Comparison of ENCODE assay signal across 1 cellular context in the genomic region with DNA sequence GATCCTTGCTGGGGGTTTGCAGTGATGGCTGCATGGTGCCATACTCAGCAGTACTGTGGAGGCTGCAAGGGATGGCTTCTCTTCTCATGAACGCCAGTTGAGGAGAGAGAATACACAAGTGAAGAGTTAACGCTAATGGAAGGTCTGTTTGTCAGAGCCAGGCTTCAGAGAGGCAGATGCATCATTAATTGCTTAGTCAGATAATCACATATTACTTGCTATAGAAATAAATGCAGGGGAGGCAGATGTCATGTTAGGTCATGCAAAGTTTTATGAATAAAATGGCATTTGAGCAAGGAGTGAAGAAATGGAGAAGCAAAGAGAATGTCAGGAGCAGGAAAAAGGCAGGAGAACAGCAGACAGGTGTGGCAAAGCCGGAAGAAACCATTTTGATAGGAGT.
TF ChIP-seq lines count a peak whose summit lies in the region.

No MANE protein-coding gene starts in this region.

TF ChIP-seq in GM23338, 12 proteins besides CTCF, POLR2A, EP300 and RAD21 (continued from another document):
- no peak for TF ChIP-seq EZH2phosphoT487 (IDR thresholded peaks at IDR 0.05; ENCODE audit: unreplicated experiment)
- no peak for TF ChIP-seq ZNF114 (CRISPR knock-in tag; IDR thresholded peaks at IDR 0.05)
- no peak for TF ChIP-seq NANOG (IDR thresholded peaks at IDR 0.05; ENCODE audit: borderline replicate concordance)
- TF ChIP-seq, protein P1, sequence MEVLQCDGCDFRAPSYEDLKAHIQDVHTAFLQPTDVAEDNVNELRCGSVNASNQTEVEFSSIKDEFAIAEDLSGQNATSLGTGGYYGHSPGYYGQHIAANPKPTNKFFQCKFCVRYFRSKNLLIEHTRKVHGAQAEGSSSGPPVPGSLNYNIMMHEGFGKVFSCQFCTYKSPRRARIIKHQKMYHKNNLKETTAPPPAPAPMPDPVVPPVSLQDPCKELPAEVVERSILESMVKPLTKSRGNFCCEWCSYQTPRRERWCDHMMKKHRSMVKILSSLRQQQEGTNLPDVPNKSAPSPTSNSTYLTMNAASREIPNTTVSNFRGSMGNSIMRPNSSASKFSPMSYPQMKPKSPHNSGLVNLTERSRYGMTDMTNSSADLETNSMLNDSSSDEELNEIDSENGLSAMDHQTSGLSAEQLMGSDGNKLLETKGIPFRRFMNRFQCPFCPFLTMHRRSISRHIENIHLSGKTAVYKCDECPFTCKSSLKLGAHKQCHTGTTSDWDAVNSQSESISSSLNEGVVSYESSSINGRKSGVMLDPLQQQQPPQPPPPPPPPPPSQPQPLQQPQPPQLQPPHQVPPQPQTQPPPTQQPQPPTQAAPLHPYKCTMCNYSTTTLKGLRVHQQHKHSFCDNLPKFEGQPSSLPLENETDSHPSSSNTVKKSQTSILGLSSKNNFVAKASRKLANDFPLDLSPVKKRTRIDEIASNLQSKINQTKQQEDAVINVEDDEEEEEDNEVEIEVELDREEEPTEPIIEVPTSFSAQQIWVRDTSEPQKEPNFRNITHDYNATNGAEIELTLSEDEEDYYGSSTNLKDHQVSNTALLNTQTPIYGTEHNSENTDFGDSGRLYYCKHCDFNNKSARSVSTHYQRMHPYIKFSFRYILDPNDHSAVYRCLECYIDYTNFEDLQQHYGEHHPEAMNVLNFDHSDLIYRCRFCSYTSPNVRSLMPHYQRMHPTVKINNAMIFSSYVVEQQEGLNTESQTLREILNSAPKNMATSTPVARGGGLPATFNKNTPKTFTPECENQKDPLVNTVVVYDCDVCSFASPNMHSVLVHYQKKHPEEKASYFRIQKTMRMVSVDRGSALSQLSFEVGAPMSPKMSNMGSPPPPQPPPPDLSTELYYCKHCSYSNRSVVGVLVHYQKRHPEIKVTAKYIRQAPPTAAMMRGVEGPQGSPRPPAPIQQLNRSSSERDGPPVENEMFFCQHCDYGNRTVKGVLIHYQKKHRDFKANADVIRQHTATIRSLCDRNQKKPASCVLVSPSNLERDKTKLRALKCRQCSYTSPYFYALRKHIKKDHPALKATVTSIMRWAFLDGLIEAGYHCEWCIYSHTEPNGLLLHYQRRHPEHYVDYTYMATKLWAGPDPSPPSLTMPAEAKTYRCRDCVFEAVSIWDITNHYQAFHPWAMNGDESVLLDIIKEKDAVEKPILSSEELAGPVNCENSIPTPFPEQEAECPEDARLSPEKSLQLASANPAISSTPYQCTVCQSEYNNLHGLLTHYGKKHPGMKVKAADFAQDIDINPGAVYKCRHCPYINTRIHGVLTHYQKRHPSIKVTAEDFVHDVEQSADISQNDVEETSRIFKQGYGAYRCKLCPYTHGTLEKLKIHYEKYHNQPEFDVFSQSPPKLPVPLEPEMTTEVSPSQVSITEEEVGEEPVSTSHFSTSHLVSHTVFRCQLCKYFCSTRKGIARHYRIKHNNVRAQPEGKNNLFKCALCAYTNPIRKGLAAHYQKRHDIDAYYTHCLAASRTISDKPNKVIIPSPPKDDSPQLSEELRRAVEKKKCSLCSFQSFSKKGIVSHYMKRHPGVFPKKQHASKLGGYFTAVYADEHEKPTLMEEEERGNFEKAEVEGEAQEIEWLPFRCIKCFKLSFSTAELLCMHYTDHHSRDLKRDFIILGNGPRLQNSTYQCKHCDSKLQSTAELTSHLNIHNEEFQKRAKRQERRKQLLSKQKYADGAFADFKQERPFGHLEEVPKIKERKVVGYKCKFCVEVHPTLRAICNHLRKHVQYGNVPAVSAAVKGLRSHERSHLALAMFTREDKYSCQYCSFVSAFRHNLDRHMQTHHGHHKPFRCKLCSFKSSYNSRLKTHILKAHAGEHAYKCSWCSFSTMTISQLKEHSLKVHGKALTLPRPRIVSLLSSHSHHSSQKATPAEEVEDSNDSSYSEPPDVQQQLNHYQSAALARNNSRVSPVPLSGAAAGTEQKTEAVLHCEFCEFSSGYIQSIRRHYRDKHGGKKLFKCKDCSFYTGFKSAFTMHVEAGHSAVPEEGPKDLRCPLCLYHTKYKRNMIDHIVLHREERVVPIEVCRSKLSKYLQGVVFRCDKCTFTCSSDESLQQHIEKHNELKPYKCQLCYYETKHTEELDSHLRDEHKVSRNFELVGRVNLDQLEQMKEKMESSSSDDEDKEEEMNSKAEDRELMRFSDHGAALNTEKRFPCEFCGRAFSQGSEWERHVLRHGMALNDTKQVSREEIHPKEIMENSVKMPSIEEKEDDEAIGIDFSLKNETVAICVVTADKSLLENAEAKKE (CRISPR knock-in tag; IDR thresholded peaks at IDR 0.05) = no peak
- TF ChIP-seq POLR2AphosphoS5 (IDR thresholded peaks at IDR 0.05; ENCODE audit: low read depth) = no peak
- TF ChIP-seq REST (IDR thresholded peaks at IDR 0.05; ENCODE audit: unreplicated experiment) = no peak
- no peak for TF ChIP-seq STAT1 (IDR thresholded peaks at IDR 0.05; ENCODE audit: unreplicated experiment)
- no peak for TF ChIP-seq JUNB (IDR thresholded peaks at IDR 0.05; ENCODE audit: unreplicated experiment)
- TF ChIP-seq, protein P2, sequence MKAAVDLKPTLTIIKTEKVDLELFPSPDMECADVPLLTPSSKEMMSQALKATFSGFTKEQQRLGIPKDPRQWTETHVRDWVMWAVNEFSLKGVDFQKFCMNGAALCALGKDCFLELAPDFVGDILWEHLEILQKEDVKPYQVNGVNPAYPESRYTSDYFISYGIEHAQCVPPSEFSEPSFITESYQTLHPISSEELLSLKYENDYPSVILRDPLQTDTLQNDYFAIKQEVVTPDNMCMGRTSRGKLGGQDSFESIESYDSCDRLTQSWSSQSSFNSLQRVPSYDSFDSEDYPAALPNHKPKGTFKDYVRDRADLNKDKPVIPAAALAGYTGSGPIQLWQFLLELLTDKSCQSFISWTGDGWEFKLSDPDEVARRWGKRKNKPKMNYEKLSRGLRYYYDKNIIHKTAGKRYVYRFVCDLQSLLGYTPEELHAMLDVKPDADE (IDR thresholded peaks at IDR 0.05) = no peak
- TF ChIP-seq ZNF331 (CRISPR knock-in tag; IDR thresholded peaks at IDR 0.05; ENCODE audit: low read depth) = no peak
TF ChIP-seq in GM23338: peak in this region for 0.
